In the genomic region with DNA sequence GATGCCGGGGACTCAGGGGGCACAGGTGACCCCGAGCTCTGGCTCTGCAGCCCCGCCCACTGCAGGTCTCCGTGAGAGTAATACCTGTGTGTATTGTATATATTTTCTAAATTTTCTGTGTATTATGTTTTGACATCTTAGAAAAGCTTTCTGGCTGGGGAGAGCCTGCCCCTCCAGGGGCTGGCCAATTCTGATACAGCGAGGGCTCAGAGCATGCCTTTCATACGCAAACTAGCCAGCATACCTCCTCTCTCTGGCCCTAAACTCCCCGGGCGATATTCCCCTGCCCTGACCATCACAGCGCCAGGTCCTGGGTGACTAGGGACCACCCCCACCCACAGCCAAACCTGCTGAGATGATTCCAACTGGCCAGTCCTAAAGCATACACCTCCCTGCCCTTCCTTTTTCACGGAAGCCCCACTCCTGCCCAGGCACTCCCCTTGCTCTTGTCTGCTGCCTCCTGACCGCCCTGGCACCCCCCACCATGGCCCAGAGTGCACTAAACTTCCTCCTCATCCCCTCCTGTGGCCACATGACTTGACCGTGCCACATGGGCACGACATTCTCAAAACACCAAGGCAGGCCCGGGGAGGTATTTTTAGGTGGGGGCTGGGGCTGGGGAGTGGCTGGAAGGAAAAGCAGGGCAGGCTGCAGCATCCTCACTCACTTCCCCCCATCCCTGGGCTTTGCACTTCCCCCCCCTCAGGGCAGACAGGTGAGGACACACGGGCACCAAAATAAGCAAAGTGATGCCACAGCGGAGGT, we compare ENCODE assay signal across 23 cellular contexts.
"Had no signal": no experiment of that assay in that cellular context is flagged by ENCODE, and none has a peak within 500 bp of the region (broad histone marks: within the 10 kb centered on the region; RNA-seq: fewer than 3 reads in every experiment).

No MANE protein-coding gene starts in this region.

- H3K36me3 ChIP-seq: gastroesophageal sphincter, heart left ventricle, ovary, tibial nerve had no signal

- ATAC-seq: activated T-cell treated with anti-CD3 and anti-CD28 coated beads, Interleukin-2, amount 50 U/mL, for 4 hours; gastroesophageal sphincter; heart left ventricle; left lobe of liver; naive thymus-derived CD8-positive, alpha-beta T cell had no signal

- H3K4me1 Mint-ChIP-seq: activated naive CD4-positive, alpha-beta T cell treated with anti-CD3 and anti-CD28 coated beads, Interleukin-2, amount 10 ng/mL, durations not matched to agents 7 days and 5 days had no signal

- H3K9me3 Mint-ChIP-seq: activated B cell treated with CpG ODN at 0.5 μM for 24 hours; activated T-cell treated with anti-CD3 and anti-CD28 coated beads, Interleukin-2, amount 50 U/mL, for 4 hours; mesothelial cell of epicardium; naive thymus-derived CD8-positive, alpha-beta T cell; stimulated activated naive CD8-positive, alpha-beta T cell treated with anti-CD3 and anti-CD28 coated beads, Interleukin-15, Interleukin-2, amounts not matched to agents 100 ng/mL and 50 ng/mL, for 24 hours had no signal

- H3K4me3 Mint-ChIP-seq: activated B cell treated with CpG ODN at 0.5 μM for 24 hours; activated naive CD4-positive, alpha-beta T cell treated with anti-CD3 and anti-CD28 coated beads, Interleukin-2, amount 10 ng/mL, durations not matched to agents 7 days and 5 days; activated T-cell treated with anti-CD3 and anti-CD28 coated beads, Interleukin-2, amount 50 U/mL, for 4 hours; mesothelial cell of epicardium; naive thymus-derived CD8-positive, alpha-beta T cell; stimulated activated naive CD8-positive, alpha-beta T cell treated with anti-CD3 and anti-CD28 coated beads, Interleukin-15, Interleukin-2, amounts not matched to agents 100 ng/mL and 50 ng/mL, for 24 hours had no signal

- H3K9me3 ChIP-seq: gastroesophageal sphincter, heart left ventricle, ovary, tibial nerve had no signal

- H3K27ac ChIP-seq: epithelial cell of prostate, gastroesophageal sphincter, heart left ventricle, ovary, tibial nerve had no signal

- H3K36me3 Mint-ChIP-seq: activated naive CD4-positive, alpha-beta T cell treated with anti-CD3 and anti-CD28 coated beads, Interleukin-2, amount 10 ng/mL, durations not matched to agents 7 days and 5 days; mesothelial cell of epicardium; naive thymus-derived CD8-positive, alpha-beta T cell had no signal

- H3K4me3 ChIP-seq: gastroesophageal sphincter, heart left ventricle, ovary, tibial nerve had no signal

- H3K4me1 ChIP-seq: gastroesophageal sphincter, tibial nerve had no signal

- H3K27me3 ChIP-seq: ovary had no signal

- H3K27ac Mint-ChIP-seq: activated B cell treated with CpG ODN at 0.5 μM for 24 hours; activated naive CD4-positive, alpha-beta T cell treated with anti-CD3 and anti-CD28 coated beads, Interleukin-2, amount 10 ng/mL, durations not matched to agents 7 days and 5 days; activated T-helper 2 cell treated with anti-CD3 and anti-CD28 coated beads, Interferon-gamma antibody, Interleukin-2, Interleukin-4, amounts not matched to agents 10 μg/mL and 5 μg/mL and 100 μg/mL, durations not matched to agents 14 hours and 24 hours and 36 hours; mesothelial cell of epicardium; stimulated activated naive CD8-positive, alpha-beta T cell treated with anti-CD3 and anti-CD28 coated beads, Interleukin-15, Interleukin-2, amounts not matched to agents 100 ng/mL and 50 ng/mL, for 24 hours had no signal

- DNase-seq: activated B cell treated with CpG ODN at 0.5 μM for 24 hours; activated CD4-positive, alpha-beta T cell treated with anti-CD3 and anti-CD28 coated beads for 4 hours; activated CD4-positive, alpha-beta T cell treated with anti-CD3 and anti-CD28 coated beads, Interleukin-2, amount 50 U/mL, for 48 hours; activated CD8-positive, alpha-beta memory T cell treated with anti-CD3 and anti-CD28 coated beads, Interleukin-2, amount 50 U/mL, for 48 hours; activated naive CD4-positive, alpha-beta T cell treated with anti-CD3 and anti-CD28 coated beads, Interleukin-2, amount 10 ng/mL, durations not matched to agents 7 days and 5 days; activated T-cell treated with anti-CD3 and anti-CD28 coated beads, Interleukin-2, amount 50 U/mL, for 4 hours; amygdala; cerebellar nuclear complex; cortex of kidney; heart left ventricle; mammary epithelial cell; ovary; right cardiac atrium; stimulated activated CD4-positive, alpha-beta T cell treated with anti-CD3 and anti-CD28 coated beads, Interleukin-1b, Interleukin-23, amount 100 ng/mL, for 48 hours; T1000 had no signal
